17 cellular contexts compared by ENCODE assay signal in the genomic region with DNA sequence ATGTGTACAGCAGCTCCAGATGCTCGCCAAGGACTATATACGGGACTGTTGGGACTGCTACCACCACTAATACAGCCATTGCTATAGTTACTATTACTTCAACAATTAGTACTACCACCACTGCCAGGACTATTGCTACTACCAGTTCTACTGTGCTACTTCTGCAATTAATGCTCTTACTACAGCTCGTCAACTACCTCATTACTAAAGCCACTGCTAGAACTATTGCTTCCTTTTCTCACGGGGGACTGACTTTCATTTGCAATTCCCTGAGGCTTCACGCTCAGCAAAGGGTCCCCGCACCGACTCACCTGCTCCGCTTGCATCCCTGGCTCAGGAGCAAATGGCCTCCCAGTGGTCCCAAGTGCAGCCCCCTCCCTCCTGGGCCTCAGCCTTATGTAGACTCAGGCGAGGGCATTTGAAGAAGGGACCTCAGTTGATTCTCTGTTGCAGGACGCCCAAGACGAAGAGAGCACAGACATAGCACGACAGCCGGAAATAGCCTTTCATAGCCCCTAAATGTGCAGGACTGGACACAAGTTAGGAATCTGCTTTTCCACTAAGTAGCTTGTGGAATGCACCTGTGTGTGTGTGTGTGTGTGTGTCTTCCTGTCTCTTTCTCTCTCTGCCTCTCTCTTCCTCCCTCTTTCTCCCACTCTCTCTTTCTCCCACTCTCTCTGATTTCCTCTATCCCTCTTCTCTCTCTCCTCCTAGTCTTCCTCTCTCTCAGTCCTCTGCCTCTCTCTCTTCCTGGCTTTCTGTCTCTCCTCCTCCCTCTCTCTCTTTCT.
"Had no signal": no experiment of that assay in that cellular context is flagged by ENCODE, and none has a peak within 500 bp of the region (broad histone marks: within the 10 kb centered on the region; RNA-seq: fewer than 3 reads in every experiment).

No MANE protein-coding gene starts in this region.

- H3K9ac ChIP-seq: parathyroid adenoma had no signal

- H3K4me3 Mint-ChIP-seq: activated naive CD8-positive, alpha-beta T cell treated with anti-CD3 and anti-CD28 coated beads for 36 hours; activated T-cell treated with anti-CD3 and anti-CD28 coated beads, Interleukin-2, amount 50 U/mL, for 24 hours; dendritic cell treated with granulocyte-macrophage colony-stimulating factor and Interleukin-4, amounts not matched to agents 40 ng/mL and 50 ng/mL, for 4 days; endodermal cell had no signal

- H3K27ac ChIP-seq: brain microvascular endothelial cell, parathyroid adenoma, stomach, thoracic aorta had no signal

- H2AFZ ChIP-seq: parathyroid adenoma had no signal

- H3K4me1 Mint-ChIP-seq: activated naive CD8-positive, alpha-beta T cell treated with anti-CD3 and anti-CD28 coated beads for 36 hours; endodermal cell had no signal

- H3K9me3 Mint-ChIP-seq: activated naive CD8-positive, alpha-beta T cell treated with anti-CD3 and anti-CD28 coated beads for 36 hours had no signal

- H3K27me3 Mint-ChIP-seq: dendritic cell treated with granulocyte-macrophage colony-stimulating factor and Interleukin-4, amounts not matched to agents 40 ng/mL and 50 ng/mL, for 4 days had no signal

- H3K4me1 ChIP-seq: parathyroid adenoma, stomach had no signal

- H3K27me3 ChIP-seq: brain microvascular endothelial cell, stomach had no signal

- DNase-seq: activated CD4-positive, alpha-beta T cell treated with anti-CD3 and anti-CD28 coated beads, Interleukin-2, amount 50 U/mL, for 4 hours; activated gamma-delta T cell treated with Interleukin-2 at 50 U/mL for 16 hours; activated naive CD8-positive, alpha-beta T cell treated with anti-CD3 and anti-CD28 coated beads for 36 hours; activated T-cell treated with anti-CD3 and anti-CD28 coated beads, Interleukin-2, amount 50 U/mL, for 24 hours; brain microvascular endothelial cell; cerebellar nuclear complex; endodermal cell; erythroblast; hypothalamus; kidney glomerular epithelial cell; retina; stimulated activated CD4-positive, alpha-beta T cell treated with anti-CD3 and anti-CD28 coated beads, Interleukin-15, amount 100 ng/mL, for 24 hours; stimulated activated CD4-positive, alpha-beta T cell treated with anti-CD3 and anti-CD28 coated beads, Interleukin-4, amount 100 ng/mL, for 24 hours; stomach had no signal

- H3K36me3 ChIP-seq: brain microvascular endothelial cell, stomach, thoracic aorta had no signal

- H3K27ac Mint-ChIP-seq: activated naive CD8-positive, alpha-beta T cell treated with anti-CD3 and anti-CD28 coated beads for 36 hours; activated T-cell treated with anti-CD3 and anti-CD28 coated beads, Interleukin-2, amount 50 U/mL, for 24 hours; dendritic cell treated with granulocyte-macrophage colony-stimulating factor and Interleukin-4, amounts not matched to agents 40 ng/mL and 50 ng/mL, for 4 days; endodermal cell had no signal

- H3K4me3 ChIP-seq: stomach, thoracic aorta had no signal

- H3K9me3 ChIP-seq: thoracic aorta had no signal
